Comparison of ENCODE assay signal across 10 cellular contexts in genomic region chr18:2917255-2918047, GRCh38.
A peak's percentile ranks its signal among the peaks of the same experiment; 100 is the strongest.
DNase-seq lines count a peak whose midpoint lies in the region; ATAC-seq and TF ChIP-seq lines count a peak whose summit lies in the region.
"Had no signal": no experiment of that assay in that cellular context is flagged by ENCODE, and none has a peak within 500 bp of the region (broad histone marks: within the 10 kb centered on the region; RNA-seq: fewer than 3 reads in every experiment).

No MANE protein-coding gene starts in this region.

- H2BK15ac ChIP-seq in mesenchymal stem cell (ENCODE audit: low read depth, poor library complexity, severe bottlenecking), result no peak overlapping the region

- TF ChIP-seq CTCF in right atrium auricular region (IDR thresholded peaks at IDR 0.05), result no peak
- TF ChIP-seq CTCF in uterus (IDR thresholded peaks at IDR 0.05), result no peak

- H3K4ac ChIP-seq in mesenchymal stem cell (ENCODE audit: low read depth in 1 of 2, low read length in 2 of 2), result no peak overlapping the region

- H3K9me3 ChIP-seq in right atrium auricular region (no peaks in the 10 kb centered on the region), mesenchymal stem cell (ENCODE audit: control insufficient read depth, low read length) (no peaks in the 10 kb centered on the region), uterus (no peaks in the 10 kb centered on the region)

- H4K91ac ChIP-seq in mesenchymal stem cell (ENCODE audit: low read length), result no peak overlapping the region

- WGBS in mesenchymal stem cell, result 91% methylated on average over 16 of the region's 16 CpGs

- H3K14ac ChIP-seq in mesenchymal stem cell (ENCODE audit: low read length in 2 of 2), result no peak overlapping the region

- intact Hi-C loops in left cardiac atrium (cut with DNase I), result no loop called here
- intact Hi-C loops in activated T-helper 1 cell treated with anti-CD3 and anti-CD28 coated beads, Interleukin-12 subunit alpha, Interleukin-12 subunit beta, Interleukin-2, Interleukin-4 antibody, amounts not matched to agents 30 ng/mL and 10 ng/mL and 1 ng/mL, durations not matched to agents 14 hours and 24 hours and 36 hours (cut with micrococcal nuclease), result no loop called here
- intact Hi-C loops in uterus (cut with DNase I; ENCODE audit: low total_unique reads), result no loop called here

- no peak overlapping the region for H3K9ac ChIP-seq in mesenchymal stem cell (ENCODE audit: low read length)

- no peak overlapping the region for H3K18ac ChIP-seq in mesenchymal stem cell (ENCODE audit: low read depth in 1 of 2, low read length in 2 of 2)

- H3K23ac ChIP-seq in mesenchymal stem cell (ENCODE audit: low read length in 2 of 2), result no peak overlapping the region

- H3K9me3 Mint-ChIP-seq in activated T-helper 1 cell treated with anti-CD3 and anti-CD28 coated beads, Interleukin-12 subunit alpha, Interleukin-12 subunit beta, Interleukin-2, Interleukin-4 antibody, amounts not matched to agents 30 ng/mL and 10 ng/mL and 1 ng/mL, durations not matched to agents 14 hours and 24 hours and 36 hours, result no peaks in the 10 kb centered on the region

- no peaks in the 10 kb centered on the region for H3K27me3 ChIP-seq in right atrium auricular region
- no peaks in the 10 kb centered on the region for H3K27me3 ChIP-seq in mesenchymal stem cell (ENCODE audit: control insufficient read depth in 1 of 2, insufficient read depth in 1 of 2, low read length in 2 of 2)
- H3K27me3 ChIP-seq in uterus, result no peaks in the 10 kb centered on the region

- DNase-seq in right atrium auricular region (ENCODE audit: low spot score), result peak; percentile 57
- no peak for DNase-seq in left cardiac atrium
- DNase-seq in activated T-helper 1 cell treated with anti-CD3 and anti-CD28 coated beads, Interleukin-12 subunit alpha, Interleukin-12 subunit beta, Interleukin-2, Interleukin-4 antibody, amounts not matched to agents 30 ng/mL and 10 ng/mL and 1 ng/mL, durations not matched to agents 14 hours and 24 hours and 36 hours (ENCODE audit: low spot score), result no peak
- no peak for DNase-seq in mesenchymal stem cell
- DNase-seq in uterus, result no peak
- no peak for DNase-seq in superior temporal gyrus (ENCODE audit: extremely low spot score)
- no peak for DNase-seq in midbrain (lab: John Stamatoyannopoulos, UW)
- DNase-seq in NCI-H1694 (lab: John Stamatoyannopoulos, UW), result no peak
- DNase-seq: Calu3, trophoblast cell had no signal

- H3K27ac ChIP-seq in right atrium auricular region (no peak overlapping the region), mesenchymal stem cell (ENCODE audit: low read length, poor library complexity, severe bottlenecking) (peak overlapping the region; percentile 60), uterus (peak overlapping the region; percentile 38 to 64)

- H2BK120ac ChIP-seq in mesenchymal stem cell (ENCODE audit: low read depth, low read length), result no peak overlapping the region

- peak overlapping the region; percentile 54 for H3K4me2 ChIP-seq in mesenchymal stem cell (ENCODE audit: low read length, poor library complexity, severe bottlenecking)

- no peak overlapping the region for H2AFZ ChIP-seq in mesenchymal stem cell (ENCODE audit: low read depth, low read length)

- TF ChIP-seq POLR2A in uterus (IDR thresholded peaks at IDR 0.05), result no peak

- H3K4me1 ChIP-seq in right atrium auricular region (no peaks in the 10 kb centered on the region), mesenchymal stem cell (ENCODE audit: control insufficient read depth, insufficient read depth, low read depth, low read length) (peaks cover 32% of the 10 kb centered on the region), uterus (peaks cover 0 to 6% of the 10 kb centered on the region in 2 donors)

- H3K27me3 Mint-ChIP-seq in activated T-helper 1 cell treated with anti-CD3 and anti-CD28 coated beads, Interleukin-12 subunit alpha, Interleukin-12 subunit beta, Interleukin-2, Interleukin-4 antibody, amounts not matched to agents 30 ng/mL and 10 ng/mL and 1 ng/mL, durations not matched to agents 14 hours and 24 hours and 36 hours (ENCODE audit: insufficient read depth), result no peaks in the 10 kb centered on the region

- H4K8ac ChIP-seq in mesenchymal stem cell (ENCODE audit: low read length), result no peak overlapping the region

- H2BK5ac ChIP-seq in mesenchymal stem cell (ENCODE audit: low read depth, low read length, poor library complexity, severe bottlenecking), result no peak overlapping the region

- ATAC-seq in left cardiac atrium, result no peak

- H3K36me3 ChIP-seq in right atrium auricular region (peaks cover 49% of the 10 kb centered on the region), mesenchymal stem cell (ENCODE audit: control insufficient read depth in 1 of 2, insufficient read depth in 2 of 2, low read depth in 1 of 2, low read length in 2 of 2) (peaks cover 55 to 92% of the 10 kb centered on the region in 2 experiments), uterus (no peaks in the 10 kb centered on the region)

- H3K4me3 Mint-ChIP-seq in activated T-helper 1 cell treated with anti-CD3 and anti-CD28 coated beads, Interleukin-12 subunit alpha, Interleukin-12 subunit beta, Interleukin-2, Interleukin-4 antibody, amounts not matched to agents 30 ng/mL and 10 ng/mL and 1 ng/mL, durations not matched to agents 14 hours and 24 hours and 36 hours, result no peak overlapping the region

- H3K4me3 ChIP-seq in right atrium auricular region (no peak overlapping the region), mesenchymal stem cell (ENCODE audit: insufficient read depth in 1 of 2, low read depth in 1 of 2, low read length in 2 of 2) (no peak overlapping the region), uterus (no peak overlapping the region)

- peaks cover 25% of the 10 kb centered on the region for H3K4me1 Mint-ChIP-seq in activated T-helper 1 cell treated with anti-CD3 and anti-CD28 coated beads, Interleukin-12 subunit alpha, Interleukin-12 subunit beta, Interleukin-2, Interleukin-4 antibody, amounts not matched to agents 30 ng/mL and 10 ng/mL and 1 ng/mL, durations not matched to agents 14 hours and 24 hours and 36 hours (ENCODE audit: low read depth)

- no peak overlapping the region for H2BK12ac ChIP-seq in mesenchymal stem cell (ENCODE audit: low read length in 2 of 2)

- H3K36me3 Mint-ChIP-seq in activated T-helper 1 cell treated with anti-CD3 and anti-CD28 coated beads, Interleukin-12 subunit alpha, Interleukin-12 subunit beta, Interleukin-2, Interleukin-4 antibody, amounts not matched to agents 30 ng/mL and 10 ng/mL and 1 ng/mL, durations not matched to agents 14 hours and 24 hours and 36 hours (ENCODE audit: low read depth), result peaks cover 47% of the 10 kb centered on the region

- no peak overlapping the region for H2AK5ac ChIP-seq in mesenchymal stem cell (ENCODE audit: low read length, severe bottlenecking)

- peaks cover 12% of the 10 kb centered on the region for H3K79me1 ChIP-seq in mesenchymal stem cell (replicated peaks; ENCODE audit: low read length, poor library complexity, severe bottlenecking)

- peak overlapping the region; percentile 51 for H3K27ac Mint-ChIP-seq in activated T-helper 1 cell treated with anti-CD3 and anti-CD28 coated beads, Interleukin-12 subunit alpha, Interleukin-12 subunit beta, Interleukin-2, Interleukin-4 antibody, amounts not matched to agents 30 ng/mL and 10 ng/mL and 1 ng/mL, durations not matched to agents 14 hours and 24 hours and 36 hours

Comparison
In these comparisons a context has a peak if more than half of its experiments do, and no peak if none do; other contexts are left out.
1. H3K27ac ChIP-seq: peak in mesenchymal stem cell (single experiment) and uterus (2 of 2); none in right atrium auricular region (0 of 2).